Comparison of ENCODE assay signal across 9 cellular contexts in genomic region chr3:178966299-178967183, GRCh38.
DNase-seq lines count a peak whose midpoint lies in the region; ATAC-seq and TF ChIP-seq lines count a peak whose summit lies in the region.
"Had no signal": no experiment of that assay in that cellular context is flagged by ENCODE, and none has a peak within 500 bp of the region (broad histone marks: within the 10 kb centered on the region; RNA-seq: fewer than 3 reads in every experiment).

No MANE protein-coding gene starts in this region.

- ATAC-seq in GM18517 (IDR thresholded peaks at IDR 0.05; ENCODE audit: unreplicated experiment) (peak; percentile 45), HG03135 (IDR thresholded peaks at IDR 0.05; ENCODE audit: unreplicated experiment) (peak; percentile 50), lower lobe of right lung (no peak)
- ATAC-seq: naive thymus-derived CD8-positive, alpha-beta T cell had no signal

- no peak overlapping the region for H3K4me3 ChIP-seq in mammary epithelial cell (replicated peaks in 1 of 3; ENCODE audit: insufficient read depth in 1 of 3, low read depth in 2 of 3, low read length in 3 of 3)
- no peak overlapping the region for H3K4me3 ChIP-seq in lower lobe of right lung

- H3K36me3 ChIP-seq in mammary epithelial cell (ENCODE audit: insufficient read depth, low read length) (no peaks in the 10 kb centered on the region), lower lobe of right lung (no peaks in the 10 kb centered on the region)

- CTCF ChIA-PET in mammary epithelial cell (lab: Charles Lee; ENCODE audit: low non-redundant PET) = no interaction called here

- no peak overlapping the region for H3K4me2 ChIP-seq in mammary epithelial cell (ENCODE audit: insufficient read depth, low read depth, low read length)

- in situ Hi-C loops in mammary epithelial cell (cut with MboI; ENCODE audit: low sequenced_read_pairs in 2 of 2) = loop anchor here in 1 of 2 donors (25.0 kb wide), 1 partner anchor 529 kb away; no protein-coding TSS in a partner anchor

- no peak overlapping the region for H3K9ac ChIP-seq in mammary epithelial cell (ENCODE audit: insufficient read depth, low read length)

- no peaks in the 10 kb centered on the region for H3K79me2 ChIP-seq in mammary epithelial cell (ENCODE audit: insufficient read depth, low read length)

- no peak overlapping the region for H2AFZ ChIP-seq in mammary epithelial cell (ENCODE audit: low read depth, low read length)

- H3K4me1 ChIP-seq in mammary epithelial cell (ENCODE audit: insufficient read depth, low read length) (peaks cover 1% of the 10 kb centered on the region), lower lobe of right lung (peaks cover 13% of the 10 kb centered on the region)

- intact Hi-C loops in mammary epithelial cell (cut with micrococcal nuclease) = loop anchor here (1.0 to 2.0 kb wide), 2 partner anchors 524 to 532 kb away; no protein-coding TSS in a partner anchor
- intact Hi-C loops in lower lobe of right lung (cut with DNase I) = no loop called here

- BruUV-seq in mammary epithelial cell (replicated peaks; lab: Mats Ljungman, UMichigan) = no TSS peak

- TF ChIP-seq CTCF in mammary epithelial cell (conservative IDR thresholded peaks at IDR 0.05 in 1 of 2, IDR thresholded peaks at IDR 0.05 in 1 of 2; ENCODE audit: extremely low read depth in 1 of 2, insufficient read depth in 1 of 2, low read depth in 1 of 2, low read length in 2 of 2) (peak; percentile 54 to 64), lower lobe of right lung (IDR thresholded peaks at IDR 0.05) (peak; percentile 49)

- H3K9me3 ChIP-seq in mammary epithelial cell (replicated peaks; ENCODE audit: insufficient read depth, low read length) (no peaks in the 10 kb centered on the region), lower lobe of right lung (no peaks in the 10 kb centered on the region)

- DNase-seq in AG08396 (ENCODE audit: low spot score) (peak; percentile 14), NCI-H526 treated with DMSO at 0.1 percent for 48 hours (lab: John Stamatoyannopoulos, UW) (peak; percentile 35), mammary epithelial cell (peak; percentile 30), lower lobe of right lung (no peak), T-helper 1 cell (no peak), GOT3 (lab: John Stamatoyannopoulos, UW) (no peak)

- H3K27ac ChIP-seq in mammary epithelial cell (ENCODE audit: insufficient read depth, low read depth, low read length) (no peak overlapping the region), lower lobe of right lung (no peak overlapping the region)

- no peaks in the 10 kb centered on the region for H4K20me1 ChIP-seq in mammary epithelial cell (ENCODE audit: insufficient read depth, low read length)

- H3K27me3 ChIP-seq in mammary epithelial cell (ENCODE audit: insufficient read depth, low read length) (no peaks in the 10 kb centered on the region), lower lobe of right lung (ENCODE audit: low read depth) (no peaks in the 10 kb centered on the region)

- WGBS in mammary epithelial cell (ENCODE audit: low coverage, missing lambda C conversion rate) = 66% methylated on average over 6 of the region's 6 CpGs

- dilution Hi-C loops in mammary epithelial cell (cut with HindIII; ENCODE audit: low sequenced_read_pairs) = loop anchor here (25.0 kb wide), 1 partner anchor 529 kb away; no protein-coding TSS in a partner anchor

Comparison
In these comparisons a context has a peak if more than half of its experiments do, and no peak if none do; other contexts are left out.
1. DNase-seq: peak in AG08396 (single experiment), NCI-H526 treated with DMSO at 0.1 percent for 48 hours (single experiment) and mammary epithelial cell (single experiment); none in lower lobe of right lung (single experiment), T-helper 1 cell (0 of 5) and GOT3 (single experiment).
2. ATAC-seq: peak in GM18517 (single experiment) and HG03135 (single experiment); none in lower lobe of right lung (0 of 2).